ENCODE assay signal across 7 cellular contexts in the genomic region with DNA sequence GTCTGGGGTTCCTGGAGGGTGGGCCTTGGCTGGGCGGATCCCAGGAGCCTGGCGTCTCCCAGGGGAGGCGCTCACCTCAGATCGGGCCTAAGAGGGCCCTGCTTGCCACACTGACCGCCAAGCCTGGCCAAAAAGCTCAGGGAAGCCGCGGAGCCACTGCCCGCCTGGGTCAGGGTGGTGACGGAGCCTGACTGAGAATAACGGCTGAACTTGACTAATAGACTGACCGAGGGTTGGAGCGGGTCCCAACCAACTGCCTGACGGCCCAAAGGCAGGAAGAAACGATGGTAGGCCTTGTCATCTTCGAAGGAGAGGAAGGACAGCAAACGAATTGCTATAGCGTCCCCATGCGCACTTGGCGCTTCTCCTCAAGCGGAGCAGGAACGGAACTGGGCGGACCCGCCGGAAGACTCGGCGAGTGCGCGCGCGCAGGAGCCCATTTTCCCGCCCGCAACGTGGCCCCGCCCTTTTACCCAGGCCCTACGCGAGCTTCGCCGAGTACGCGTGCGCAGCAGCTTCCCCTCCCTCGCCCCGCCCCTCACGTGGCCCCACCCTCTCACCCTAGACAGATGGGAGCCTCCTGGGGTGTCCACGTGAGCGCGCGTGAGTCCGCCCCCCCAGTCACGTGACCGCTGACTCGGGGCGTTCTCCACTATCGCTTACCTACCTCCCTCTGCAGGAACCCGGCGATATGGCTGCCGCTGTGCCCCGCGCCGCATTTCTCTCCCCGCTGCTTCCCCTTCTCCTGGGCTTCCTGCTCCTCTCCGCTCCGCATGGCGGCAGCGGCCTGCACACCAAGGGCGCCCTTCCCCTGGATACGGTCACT. TPM values are rescaled to one million over a fixed set of nuclear protein-coding genes. Genes with fewer than 3 reads are reported as not detected.
DNase-seq lines count a peak whose midpoint lies in the region; ATAC-seq and TF ChIP-seq lines count a peak whose summit lies in the region.

A gene (plus strand): TSS at position 652 of the 826 bp plus-strand sequence. CDS start 40 bp downstream, at position 692.
A gene (minus strand): TSS at position 391 of the 826 bp plus-strand sequence. CDS start 7,895 bp downstream, outside the sequence.

- intact Hi-C loops in T-helper 2 cell treated with Interferon-gamma antibody and Interleukin-4, amounts not matched to agents 100 ng/mL and 5 ng/mL, for 36 hours (cut with micrococcal nuclease) = loop anchor here (1.0 to 5.0 kb wide), 8 partner anchors 19 to 396 kb away; a partner anchor contains a TSS
- intact Hi-C loops in ascending aorta (cut with DNase I) = loop anchor here (1.0 to 10.0 kb wide), 6 partner anchors 68 to 372 kb away; a partner anchor contains a TSS

- peak; percentile 77 to 85 (median 82) for TF ChIP-seq CTCF in ascending aorta (IDR thresholded peaks at IDR 0.05)

- H3K27ac ChIP-seq in ascending aorta = peak within 1 kb of the TSS; percentile 97 to 99

- DNase-seq in NCI-H187 treated with DMSO at 0.1 percent for 48 hours (lab: John Stamatoyannopoulos, UW) (peak; percentile 94), ascending aorta (ENCODE audit: low spot score in 2 of 2) (peak; percentile 97 to 100), hepatic stellate cell (ENCODE audit: low spot score) (peak; percentile 100), renal cortical epithelial cell (ENCODE audit: low read depth) (peak; percentile 88)

- no peaks in the 10 kb centered on the region for H3K9me3 ChIP-seq in ascending aorta

- H3K4me3 ChIP-seq in ascending aorta = peak within 1 kb of the TSS; percentile 85

- no peaks in the 10 kb centered on the region for H3K27me3 ChIP-seq in ascending aorta

- ATAC-seq in GM18499 (IDR thresholded peaks at IDR 0.05; ENCODE audit: insufficient read depth, unreplicated experiment) = peak; percentile 48
- peak; percentile 68 for ATAC-seq in HG02943 (IDR thresholded peaks at IDR 0.05; ENCODE audit: low read depth, unreplicated experiment)

- H3K4me1 ChIP-seq in ascending aorta = peaks cover 3 to 20% of the 10 kb centered on the region in 2 donors

- H3K36me3 ChIP-seq in ascending aorta = no peaks in the 10 kb centered on the region

RNA-seq across cellular contexts. Expression of the first gene that starts in this region (rescaled TPM):
- total RNA-seq in T-helper 2 cell treated with Interferon-gamma antibody and Interleukin-4, amounts not matched to agents 100 ng/mL and 5 ng/mL, for 36 hours = 121 and 124 TPM in 2 replicates
- total RNA-seq in ascending aorta (21.6 TPM), renal cortical epithelial cell (69.5 and 75.7 TPM in 2 replicates)

RNA-seq across cellular contexts. Expression of the second gene that starts in this region (rescaled TPM):
- 11.5 and 12.5 TPM in 2 replicates for total RNA-seq in T-helper 2 cell treated with Interferon-gamma antibody and Interleukin-4, amounts not matched to agents 100 ng/mL and 5 ng/mL, for 36 hours
- total RNA-seq in ascending aorta (2.2 TPM), renal cortical epithelial cell (11.5 and 14.1 TPM in 2 replicates)

Comparison
In these comparisons a context has a peak if more than half of its experiments do, and no peak if none do; other contexts are left out.
1. Peak in every context shown above with its lines: DNase-seq, ATAC-seq, H3K4me3 ChIP-seq and H3K27ac ChIP-seq.